ENCODE assay signal across 8 cellular contexts in genomic region chrX:152904151-152905080, GRCh38. TPM values are rescaled to one million over a fixed set of nuclear protein-coding genes. Genes with fewer than 3 reads are reported as not detected.
DNase-seq lines count a peak whose midpoint lies in the region; ATAC-seq and TF ChIP-seq lines count a peak whose summit lies in the region.

No MANE protein-coding gene starts in this region.

- no peak overlapping the region for H3K4me3 Mint-ChIP-seq in activated CD4-positive, alpha-beta T cell treated with anti-CD3 and anti-CD28 coated beads for 36 hours
- no peak overlapping the region for H3K4me3 Mint-ChIP-seq in activated B cell treated with CpG ODN at 0.5 μM for 24 hours
- H3K4me3 Mint-ChIP-seq in effector memory CD8-positive, alpha-beta T cell = no peak overlapping the region

- intact Hi-C loops in activated CD4-positive, alpha-beta T cell treated with anti-CD3 and anti-CD28 coated beads for 36 hours (cut with DNase I, micrococcal nuclease) = no loop called here
- intact Hi-C loops in activated B cell treated with CpG ODN at 0.5 μM for 24 hours (cut with micrococcal nuclease) (loop anchor here (1.0 kb wide), 1 partner anchor 22 kb away; no protein-coding TSS in a partner anchor), mucosa of descending colon (cut with DNase I, micrococcal nuclease) (no loop called here)

- H3K36me3 Mint-ChIP-seq in activated CD4-positive, alpha-beta T cell treated with anti-CD3 and anti-CD28 coated beads for 36 hours (ENCODE audit: low read depth) = no peaks in the 10 kb centered on the region
- no peaks in the 10 kb centered on the region for H3K36me3 Mint-ChIP-seq in activated B cell treated with CpG ODN at 0.5 μM for 24 hours (ENCODE audit: low read depth)
- no peaks in the 10 kb centered on the region for H3K36me3 Mint-ChIP-seq in effector memory CD8-positive, alpha-beta T cell (ENCODE audit: insufficient read depth)

- CTCF ChIA-PET in activated CD4-positive, alpha-beta T cell treated with anti-CD3 and anti-CD28 coated beads for 36 hours (lab: Charles Lee) = no interaction called here
- CTCF ChIA-PET in activated B cell treated with CpG ODN at 0.5 μM for 24 hours (lab: Charles Lee) = no interaction called here

- H3K36me3 ChIP-seq in MG63 = no peaks in the 10 kb centered on the region
- no peaks in the 10 kb centered on the region for H3K36me3 ChIP-seq in mucosa of descending colon (ENCODE audit: low read depth)
- no peaks in the 10 kb centered on the region for H3K36me3 ChIP-seq in upper lobe of left lung

- H3K27ac ChIP-seq in upper lobe of left lung = no peak overlapping the region

- no peak for TF ChIP-seq POLR2A in upper lobe of left lung (IDR thresholded peaks at IDR 0.05)

- peak; percentile 59 for DNase-seq in activated CD4-positive, alpha-beta T cell treated with anti-CD3 and anti-CD28 coated beads for 36 hours
- DNase-seq in activated CD4-positive, alpha-beta T cell treated with anti-CD3 and anti-CD28 coated beads for 1 hour = no peak
- DNase-seq in MG63 (peak; percentile 68), activated B cell treated with CpG ODN at 0.5 μM for 24 hours (peak; percentile 25), mucosa of descending colon (peak; percentile 36 to 66 (median 53)), upper lobe of left lung (no peak)
- DNase-seq in effector memory CD8-positive, alpha-beta T cell = peak; percentile 3 to 14 (median 11)

- H3K9me3 Mint-ChIP-seq in activated CD4-positive, alpha-beta T cell treated with anti-CD3 and anti-CD28 coated beads for 36 hours (ENCODE audit: low read depth) = no peaks in the 10 kb centered on the region
- no peaks in the 10 kb centered on the region for H3K9me3 Mint-ChIP-seq in activated B cell treated with CpG ODN at 0.5 μM for 24 hours
- H3K9me3 Mint-ChIP-seq in effector memory CD8-positive, alpha-beta T cell = no peaks in the 10 kb centered on the region

- H3K27me3 ChIP-seq in MG63 (no peaks in the 10 kb centered on the region), upper lobe of left lung (no peaks in the 10 kb centered on the region)

- H3K4me1 ChIP-seq in mucosa of descending colon (ENCODE audit: low read depth) (no peaks in the 10 kb centered on the region), upper lobe of left lung (peaks cover 0 to 8% (median 0%) of the 10 kb centered on the region in 4 donors)

- H3K4me3 ChIP-seq in MG63 (no peak overlapping the region), mucosa of descending colon (no peak overlapping the region), upper lobe of left lung (no peak overlapping the region)

- H3K9me3 ChIP-seq in MG63 = no peaks in the 10 kb centered on the region
- no peaks in the 10 kb centered on the region for H3K9me3 ChIP-seq in mucosa of descending colon
- H3K9me3 ChIP-seq in upper lobe of left lung = no peaks in the 10 kb centered on the region

- POLR2A ChIA-PET in activated CD4-positive, alpha-beta T cell treated with anti-CD3 and anti-CD28 coated beads for 36 hours (lab: Charles Lee) = no interaction called here
- POLR2A ChIA-PET in activated B cell treated with CpG ODN at 0.5 μM for 24 hours (lab: Charles Lee) = no interaction called here

- TF ChIP-seq CTCF in activated B cell treated with CpG ODN at 0.5 μM for 24 hours (IDR thresholded peaks at IDR 0.05) (no peak), mucosa of descending colon (IDR thresholded peaks at IDR 0.05) (peak; percentile 47), upper lobe of left lung (IDR thresholded peaks at IDR 0.05) (peak; percentile 36 to 78 (median 62))

- TF ChIP-seq EP300 in upper lobe of left lung (IDR thresholded peaks at IDR 0.05) = no peak

- H3K27ac Mint-ChIP-seq in activated CD4-positive, alpha-beta T cell treated with anti-CD3 and anti-CD28 coated beads for 36 hours = no peak overlapping the region
- H3K27ac Mint-ChIP-seq in activated B cell treated with CpG ODN at 0.5 μM for 24 hours = no peak overlapping the region
- no peak overlapping the region for H3K27ac Mint-ChIP-seq in effector memory CD8-positive, alpha-beta T cell

- WGBS in upper lobe of left lung, 2 donors = 37 to 64% methylated on average over 5 to 20 of the region's 20 CpGs

- ATAC-seq in activated CD4-positive, alpha-beta T cell treated with anti-CD3 and anti-CD28 coated beads for 36 hours = peak; percentile 59
- ATAC-seq in activated B cell treated with CpG ODN at 0.5 μM for 24 hours (ENCODE audit: low read depth) (peak; percentile 71), mucosa of descending colon (peak; percentile 78), upper lobe of left lung (ENCODE audit: low FRiP score in 2 of 2) (peak in 1 of 2 donors; percentile 59), HG02571 (IDR thresholded peaks at IDR 0.05; ENCODE audit: unreplicated experiment) (no peak)
- ATAC-seq in effector memory CD8-positive, alpha-beta T cell (replicated peaks) = peak; percentile 42

- H3K4me1 Mint-ChIP-seq in activated CD4-positive, alpha-beta T cell treated with anti-CD3 and anti-CD28 coated beads for 36 hours = peaks cover 3% of the 10 kb centered on the region
- H3K4me1 Mint-ChIP-seq in activated B cell treated with CpG ODN at 0.5 μM for 24 hours = no peaks in the 10 kb centered on the region
- no peaks in the 10 kb centered on the region for H3K4me1 Mint-ChIP-seq in effector memory CD8-positive, alpha-beta T cell (ENCODE audit: low read depth in 2 of 2)

- H3K27me3 Mint-ChIP-seq in activated CD4-positive, alpha-beta T cell treated with anti-CD3 and anti-CD28 coated beads for 36 hours = peaks cover 3% of the 10 kb centered on the region
- H3K27me3 Mint-ChIP-seq in activated B cell treated with CpG ODN at 0.5 μM for 24 hours = peaks cover 6% of the 10 kb centered on the region
- peaks cover 6 to 38% of the 10 kb centered on the region in 2 donors for H3K27me3 Mint-ChIP-seq in effector memory CD8-positive, alpha-beta T cell

RNA-seq across cellular contexts. Expression of gene ZNF185, which starts 6.5 kb away (rescaled TPM):
- total RNA-seq in activated CD4-positive, alpha-beta T cell treated with anti-CD3 and anti-CD28 coated beads for 36 hours = 1 to 10 TPM; 2.0 to 2.1 TPM
- 0.63 and 2.4 TPM in 2 replicates for total RNA-seq in MG63 (2014; rRNA removed; shearing (Covaris generic); ENCODE audit: low replicate concordance)
- total RNA-seq in activated B cell treated with CpG ODN at 0.5 μM for 24 hours = 0.75 and 0.81 TPM in 2 replicates
- 1 to 10 TPM; 2.8 to 6.9 (median 4.2) TPM for total RNA-seq in mucosa of descending colon
- total RNA-seq in upper lobe of left lung = 10 to 100 TPM; 13.6 to 26.4 (median 19.9) TPM

Comparison
In these comparisons a context has a peak if more than half of its experiments do, and no peak if none do; other contexts are left out.
1. DNase-seq: peak in activated CD4-positive, alpha-beta T cell treated with anti-CD3 and anti-CD28 coated beads for 36 hours (single experiment), MG63 (single experiment), activated B cell treated with CpG ODN at 0.5 μM for 24 hours (single experiment), effector memory CD8-positive, alpha-beta T cell (3 of 3) and mucosa of descending colon (3 of 3); none in activated CD4-positive, alpha-beta T cell treated with anti-CD3 and anti-CD28 coated beads for 1 hour (single experiment) and upper lobe of left lung (0 of 2).